ENCODE assay signal across 41 cellular contexts in genomic region chr2:196036442-196036841, GRCh38. TPM values are rescaled to one million over a fixed set of nuclear protein-coding genes. Genes with fewer than 3 reads are reported as not detected.
"Had no signal": no experiment of that assay in that cellular context is flagged by ENCODE, and none has a peak within 500 bp of the region (broad histone marks: within the 10 kb centered on the region; RNA-seq: fewer than 3 reads in every experiment).

No MANE protein-coding gene starts in this region.

- FAIRE-seq: astrocyte, bronchial epithelial cell had no signal

- H3K27ac ChIP-seq: adrenal gland, ascending aorta, body of pancreas, brain microvascular endothelial cell, breast epithelium, cardiac muscle cell had no signal

- H3K4me1 Mint-ChIP-seq: activated naive CD4-positive, alpha-beta T cell treated with anti-CD3 and anti-CD28 coated beads, Interleukin-2, amount 10 ng/mL, durations not matched to agents 7 days and 5 days; activated naive CD4-positive, alpha-beta T cell treated with anti-CD3 and anti-CD28 coated beads, Interleukin-2, amount 50 U/mL, for 24 hours; activated naive CD8-positive, alpha-beta T cell treated with anti-CD3 and anti-CD28 coated beads for 36 hours; activated naive CD8-positive, alpha-beta T cell treated with anti-CD3 and anti-CD28 coated beads, Interleukin-2, amount 10 ng/mL, durations not matched to agents 7 days and 5 days; activated naive CD8-positive, alpha-beta T cell treated with anti-CD3 and anti-CD28 coated beads, Interleukin-2, amount 50 U/mL, for 24 hours; activated T-helper 17 cell treated with anti-CD3 and anti-CD28 coated beads, Interleukin-2, amount 50 U/mL, for 72 hours; brain; central memory CD8-positive, alpha-beta T cell had no signal

- H3K27ac Mint-ChIP-seq: activated naive CD4-positive, alpha-beta T cell treated with anti-CD3 and anti-CD28 coated beads for 36 hours; activated naive CD4-positive, alpha-beta T cell treated with anti-CD3 and anti-CD28 coated beads, Interleukin-2, amount 10 ng/mL, durations not matched to agents 7 days and 5 days; activated naive CD4-positive, alpha-beta T cell treated with anti-CD3 and anti-CD28 coated beads, Interleukin-2, amount 50 U/mL, for 24 hours; activated naive CD4-positive, alpha-beta T cell treated with anti-CD3 and anti-CD28 coated beads, Interleukin-2, amount 50 U/mL, for 72 hours; activated naive CD8-positive, alpha-beta T cell; activated naive CD8-positive, alpha-beta T cell treated with anti-CD3 and anti-CD28 coated beads for 36 hours; activated naive CD8-positive, alpha-beta T cell treated with anti-CD3 and anti-CD28 coated beads, Interleukin-2, amount 10 ng/mL, durations not matched to agents 7 days and 5 days; activated naive CD8-positive, alpha-beta T cell treated with anti-CD3 and anti-CD28 coated beads, Interleukin-2, amount 50 U/mL, for 24 hours; activated T-cell treated with anti-CD3 and anti-CD28 coated beads, Interleukin-2, amount 50 U/mL, for 24 hours; activated T-cell treated with anti-CD3 and anti-CD28 coated beads, Interleukin-2, amount 50 U/mL, for 72 hours; activated T-helper 1 cell treated with anti-CD3 and anti-CD28 coated beads, Interleukin-12 subunit alpha, Interleukin-12 subunit beta, Interleukin-2, Interleukin-4 antibody, amounts not matched to agents 30 ng/mL and 10 ng/mL and 1 ng/mL, durations not matched to agents 14 hours and 24 hours and 36 hours; activated T-helper 17 cell treated with anti-CD3 and anti-CD28 coated beads, Interleukin-2, amount 50 U/mL, for 72 hours; activated T-helper 2 cell treated with anti-CD3 and anti-CD28 coated beads, Interferon-gamma antibody, Interleukin-2, Interleukin-4, amounts not matched to agents 10 μg/mL and 5 μg/mL and 100 μg/mL, durations not matched to agents 14 hours and 24 hours and 36 hours; brain had no signal

- H3K4me1 ChIP-seq: adrenal gland, ascending aorta, body of pancreas, breast epithelium had no signal

- DNase-seq: activated effector memory CD4-positive, alpha-beta T cell treated with anti-CD3 and anti-CD28 coated beads, Interleukin-2, amount 50 U/mL, for 16 hours; activated effector memory CD4-positive, alpha-beta T cell treated with Interleukin-2 at 50 U/mL for 16 hours; activated gamma-delta T cell; activated gamma-delta T cell treated with Interleukin-2 at 50 U/mL for 16 hours; activated naive CD4-positive, alpha-beta T cell; activated naive CD4-positive, alpha-beta T cell treated with anti-CD3 and anti-CD28 coated beads for 36 hours; activated naive CD4-positive, alpha-beta T cell treated with anti-CD3 and anti-CD28 coated beads, Interleukin-2, amount 10 ng/mL, durations not matched to agents 7 days and 5 days; activated naive CD4-positive, alpha-beta T cell treated with anti-CD3 and anti-CD28 coated beads, Interleukin-2, amount 50 U/mL, for 16 hours; activated naive CD4-positive, alpha-beta T cell treated with Interleukin-2 at 50 U/mL for 16 hours; activated naive CD8-positive, alpha-beta T cell treated with anti-CD3 and anti-CD28 coated beads for 36 hours; activated naive CD8-positive, alpha-beta T cell treated with anti-CD3 and anti-CD28 coated beads, Interleukin-2, amount 10 ng/mL, durations not matched to agents 7 days and 5 days; activated naive CD8-positive, alpha-beta T cell treated with anti-CD3 and anti-CD28 coated beads, Interleukin-2, amount 50 U/mL, for 24 hours; activated T-cell treated with anti-CD3 and anti-CD28 coated beads for 4 hours; activated T-cell treated with anti-CD3 and anti-CD28 coated beads, Interleukin-2, amount 50 U/mL, for 1 hour; activated T-cell treated with anti-CD3 and anti-CD28 coated beads, Interleukin-2, amount 50 U/mL, for 24 hours; activated T-cell treated with anti-CD3 and anti-CD28 coated beads, Interleukin-2, amount 50 U/mL, for 4 hours; activated T-cell treated with anti-CD3 and anti-CD28 coated beads, Interleukin-2, amount 50 U/mL, for 48 hours; activated T-cell treated with anti-CD3 and anti-CD28 coated beads, Interleukin-2, amount 50 U/mL, for 72 hours; adrenal gland; amniotic stem cell; amygdala; anterior cingulate cortex; aorta; body of pancreas; brain microvascular endothelial cell; caudate nucleus; central memory CD4-positive, alpha-beta T cell; cerebellar nuclear complex had no signal

- H3K4me3 Mint-ChIP-seq: activated naive CD4-positive, alpha-beta T cell treated with anti-CD3 and anti-CD28 coated beads for 36 hours; activated naive CD4-positive, alpha-beta T cell treated with anti-CD3 and anti-CD28 coated beads, Interleukin-2, amount 10 ng/mL, durations not matched to agents 7 days and 5 days; activated naive CD4-positive, alpha-beta T cell treated with anti-CD3 and anti-CD28 coated beads, Interleukin-2, amount 50 U/mL, for 24 hours; activated naive CD8-positive, alpha-beta T cell; activated naive CD8-positive, alpha-beta T cell treated with anti-CD3 and anti-CD28 coated beads for 36 hours; activated naive CD8-positive, alpha-beta T cell treated with anti-CD3 and anti-CD28 coated beads, Interleukin-2, amount 10 ng/mL, durations not matched to agents 7 days and 5 days; activated naive CD8-positive, alpha-beta T cell treated with anti-CD3 and anti-CD28 coated beads, Interleukin-2, amount 50 U/mL, for 24 hours; activated T-cell treated with anti-CD3 and anti-CD28 coated beads, Interleukin-2, amount 50 U/mL, for 24 hours; activated T-cell treated with anti-CD3 and anti-CD28 coated beads, Interleukin-2, amount 50 U/mL, for 4 hours; activated T-cell treated with anti-CD3 and anti-CD28 coated beads, Interleukin-2, amount 50 U/mL, for 72 hours; activated T-helper 1 cell treated with anti-CD3 and anti-CD28 coated beads, Interleukin-12 subunit alpha, Interleukin-12 subunit beta, Interleukin-2, Interleukin-4 antibody, amounts not matched to agents 30 ng/mL and 10 ng/mL and 1 ng/mL, durations not matched to agents 14 hours and 24 hours and 36 hours; activated T-helper 17 cell treated with anti-CD3 and anti-CD28 coated beads, Interleukin-2, amount 50 U/mL, for 72 hours; brain; central memory CD8-positive, alpha-beta T cell had no signal

- H3K36me3 ChIP-seq: adrenal gland, ascending aorta, brain microvascular endothelial cell, cardiac muscle cell had no signal

- H3K4me3 ChIP-seq: adrenal gland, ascending aorta, body of pancreas, breast epithelium, cardiac muscle cell had no signal

- H3K36me3 Mint-ChIP-seq: activated naive CD4-positive, alpha-beta T cell treated with anti-CD3 and anti-CD28 coated beads, Interleukin-2, amount 10 ng/mL, durations not matched to agents 7 days and 5 days; activated naive CD8-positive, alpha-beta T cell treated with anti-CD3 and anti-CD28 coated beads, Interleukin-2, amount 10 ng/mL, durations not matched to agents 7 days and 5 days had no signal

- H3K27me3 Mint-ChIP-seq: activated naive CD8-positive, alpha-beta T cell treated with anti-CD3 and anti-CD28 coated beads for 36 hours; activated naive CD8-positive, alpha-beta T cell treated with anti-CD3 and anti-CD28 coated beads, Interleukin-2, amount 10 ng/mL, durations not matched to agents 7 days and 5 days; brain had no signal

- H3K27me3 ChIP-seq: adrenal gland, ascending aorta, body of pancreas, brain microvascular endothelial cell, breast epithelium, cardiac muscle cell had no signal

RNA-seq across cellular contexts. Expression of gene DNAH7, which starts 32.2 kb away (rescaled TPM):
- total RNA-seq: activated naive CD8-positive, alpha-beta T cell treated with anti-CD3 and anti-CD28 coated beads, Interleukin-2, amount 10 ng/mL, durations not matched to agents 7 days and 5 days; activated T-helper 1 cell treated with anti-CD3 and anti-CD28 coated beads, Interleukin-12 subunit alpha, Interleukin-12 subunit beta, Interleukin-2, Interleukin-4 antibody, amounts not matched to agents 30 ng/mL and 10 ng/mL and 1 ng/mL, durations not matched to agents 14 hours and 24 hours and 36 hours; activated T-helper 17 cell treated with anti-CD3 and anti-CD28 coated beads, Interleukin-2, amount 50 U/mL, for 72 hours; activated T-helper 2 cell treated with anti-CD3 and anti-CD28 coated beads, Interferon-gamma antibody, Interleukin-2, Interleukin-4, amounts not matched to agents 10 μg/mL and 5 μg/mL and 100 μg/mL, durations not matched to agents 14 hours and 24 hours and 36 hours had no signal
